ENCODE assay signal across 8 cellular contexts in genomic region chr16:88634141-88634993, GRCh38. TPM values are rescaled to one million over a fixed set of nuclear protein-coding genes. Genes with fewer than 3 reads are reported as not detected.
DNase-seq lines count a peak whose midpoint lies in the region; ATAC-seq, FAIRE-seq and TF ChIP-seq lines count a peak whose summit lies in the region.

No MANE protein-coding gene starts in this region.

- H3K27ac ChIP-seq in RWPE2 (ENCODE audit: poor library complexity, severe bottlenecking) (no peak overlapping the region), GM12878 (ENCODE audit: control insufficient read depth, insufficient read depth) (peak overlapping the region; percentile 52; the same call in 1 of the 2 replicates), keratinocyte (ENCODE audit: control insufficient read depth, insufficient read depth, low read length) (no peak overlapping the region)

- no peak overlapping the region for H3K27ac Mint-ChIP-seq in HFFc6

- no peaks in the 10 kb centered on the region for H3K36me3 Mint-ChIP-seq in HFFc6 (ENCODE audit: low read depth)

- TF ChIP-seq RAD21 in GM12878 (IDR thresholded peaks at IDR 0.05; ENCODE audit: insufficient read depth, low read depth, low read length), result no peak

- peak; percentile 47; the same call in 1 of the 2 replicates for TF ChIP-seq POLR2A in GM12878 (IDR thresholded peaks at IDR 0.05; ENCODE audit: low read depth, low read length)

- POLR2A ChIA-PET in GM12878 (lab: Charles Lee), result no interaction called here

- ATAC-seq in RWPE2 (ENCODE audit: low read depth) (peak; percentile 36; the same call in 2 of the 3 replicates), GM12878 (peak; percentile 74)

- peak overlapping the region; percentile 47; the same call in 1 of the 2 replicates for H3K4me3 Mint-ChIP-seq in HFFc6

- H3K9me3 ChIP-seq in RWPE2 (ENCODE audit: severe bottlenecking) (no peaks in the 10 kb centered on the region), GM12878 (replicated peaks; ENCODE audit: control insufficient read depth, insufficient read depth, low read length) (no peaks in the 10 kb centered on the region; the same call in 2 of the 3 replicates), keratinocyte (ENCODE audit: control insufficient read depth, low read depth, low read length) (no peaks in the 10 kb centered on the region)

- H3K9me3 Mint-ChIP-seq in HFFc6, result no peaks in the 10 kb centered on the region

- in situ Hi-C loops in GM12878 (cut with MboI), result no loop called here

- H3K4me2 ChIP-seq in GM12878 (ENCODE audit: control insufficient read depth, insufficient read depth) (peak overlapping the region; percentile 99), keratinocyte (ENCODE audit: control insufficient read depth, extremely low read depth, insufficient read depth, low read depth, low read length) (peak overlapping the region; percentile 71)

- FAIRE-seq in GM12878 (lab: Jason Lieb, UNC) (peak; percentile 38), keratinocyte (lab: Jason Lieb, UNC) (no peak)

- H3K27me3 ChIP-seq in RWPE2 (ENCODE audit: insufficient read depth, poor library complexity, severe bottlenecking) (peaks cover 19% of the 10 kb centered on the region), GM12878 (replicated peaks in 1 of 2; ENCODE audit: control insufficient read depth in 2 of 2, insufficient read depth in 2 of 2, low read length in 1 of 2) (peaks cover 6 to 11% of the 10 kb centered on the region in 2 experiments; a peak in 2 of 4 replicates), keratinocyte (ENCODE audit: control insufficient read depth, extremely low read depth, insufficient read depth, low read length) (peaks cover 38% of the 10 kb centered on the region)

- peaks cover 8% of the 10 kb centered on the region for H3K27me3 Mint-ChIP-seq in HFFc6 (ENCODE audit: insufficient read depth)

- CTCF ChIA-PET in GM12878 (lab: Yijun Ruan, JAX), result interaction anchor here (0.8 to 1.9 kb wide), 7 partner anchors 11 to 191 kb away, joined by 3 to 6 read pairs (median 4); partner anchors contain the start of gene ZC3H18

- peak; percentile 30 to 36; a peak in 1 of 4 replicates for TF ChIP-seq EP300 in GM12878 (IDR thresholded peaks at IDR 0.05; ENCODE audit: borderline replicate concordance in 1 of 2, control insufficient read depth in 1 of 2, low read depth in 2 of 2, low read length in 2 of 2)

- H4K20me1 ChIP-seq in GM12878 (ENCODE audit: control insufficient read depth, insufficient read depth) (no peaks in the 10 kb centered on the region; the same call in 1 of the 2 replicates), keratinocyte (ENCODE audit: control insufficient read depth, extremely low read depth, insufficient read depth, low read length) (peaks cover 6% of the 10 kb centered on the region)

- dilution Hi-C loops in keratinocyte (cut with MboI; ENCODE audit: extremely low pct_ligation_motif_present, low sequenced_read_pairs), result no loop called here

- no peaks in the 10 kb centered on the region for H3K4me1 ChIP-seq in RWPE2 (ENCODE audit: insufficient read depth, poor library complexity, severe bottlenecking)
- H3K4me1 ChIP-seq in GM12878 (ENCODE audit: control insufficient read depth, insufficient read depth, low read length), result peaks cover 29% of the 10 kb centered on the region
- peaks cover 18% of the 10 kb centered on the region for H3K4me1 ChIP-seq in keratinocyte (ENCODE audit: control insufficient read depth, extremely low read depth, insufficient read depth, low read length)

- SMC1A ChIA-PET in GM12878 (lab: Charles Lee; ENCODE audit: uncharacterized antibody, unreplicated experiment), result interaction anchor here (0.6 to 1.1 kb wide), 3 partner anchors 66 to 891 kb away, joined by 3 read pairs; no protein-coding TSS in a partner anchor

- H3K79me2 ChIP-seq in GM12878 (ENCODE audit: control insufficient read depth, insufficient read depth, low read length) (no peaks in the 10 kb centered on the region), keratinocyte (ENCODE audit: control insufficient read depth, insufficient read depth, low read length) (no peaks in the 10 kb centered on the region)

- TF ChIP-seq CTCF in GM12864 (IDR thresholded peaks at IDR 0.05; ENCODE audit: low read depth, low read length, missing control alignments) (no peak), HFFc6 (IDR thresholded peaks at IDR 0.05) (no peak), RWPE2 (IDR thresholded peaks at IDR 0.05; ENCODE audit: poor library complexity, severe bottlenecking) (no peak), GM12878 (IDR thresholded peaks at IDR 0.05 in 2 of 3, conservative IDR thresholded peaks at IDR 0.05 in 1 of 3; ENCODE audit: control insufficient read depth in 2 of 3, extremely low read depth in 1 of 3, insufficient read depth in 1 of 3, low read depth in 3 of 3, low read length in 3 of 3) (no peak), keratinocyte (optimal IDR thresholded peaks at IDR 0.05 in 1 of 3, IDR thresholded peaks at IDR 0.05 in 1 of 3, conservative IDR thresholded peaks at IDR 0.05 in 1 of 3; ENCODE audit: extremely low read depth in 1 of 3, insufficient read depth in 2 of 3, low read length in 3 of 3) (no peak)

- BruUV-seq in GM12878 (replicated peaks; lab: Mats Ljungman, UMichigan), result no TSS peak

- H3K4me3 ChIP-seq in GM12864 (ENCODE audit: low read depth, low read length), result peak overlapping the region; percentile 55
- peak overlapping the region; percentile 11 for H3K4me3 ChIP-seq in RWPE2 (ENCODE audit: severe bottlenecking)
- H3K4me3 ChIP-seq in GM12878, result peak overlapping the region; percentile 95
- H3K4me3 ChIP-seq in keratinocyte (ENCODE audit: control insufficient read depth in 2 of 3, extremely low read depth in 1 of 3, insufficient read depth in 2 of 3, low read depth in 1 of 3, low read length in 3 of 3), result peak overlapping the region; percentile 28 to 57 (median 40)

- H3K36me3 ChIP-seq in RWPE2 (ENCODE audit: low read depth) (peaks cover 19% of the 10 kb centered on the region), GM12878 (ENCODE audit: control insufficient read depth in 2 of 2, insufficient read depth in 2 of 2, low read length in 1 of 2) (peaks cover 0 to 16% of the 10 kb centered on the region in 2 experiments; a peak in 3 of 4 replicates), keratinocyte (ENCODE audit: control insufficient read depth in 2 of 2, extremely low read depth in 1 of 2, insufficient read depth in 2 of 2, low read length in 2 of 2) (peaks cover 0 to 14% of the 10 kb centered on the region in 2 experiments)

- H2AFZ ChIP-seq in GM12878 (ENCODE audit: control insufficient read depth, low read depth, low read length) (peak overlapping the region; percentile 80), keratinocyte (ENCODE audit: control insufficient read depth, low read length) (no peak overlapping the region)

- no peaks in the 10 kb centered on the region for H3K9me1 ChIP-seq in keratinocyte (ENCODE audit: control insufficient read depth, extremely low read depth, insufficient read depth, low read length)

- intact Hi-C loops in GM12878 (cut with micrococcal nuclease; ENCODE audit: unreplicated experiment), result no loop called here

- RAD21 ChIA-PET in GM12878 (lab: Charles Lee; ENCODE audit: unreplicated experiment), result interaction anchor here (1.5 kb wide), 1 partner anchor 15 kb away, joined by 6 read pairs; no protein-coding TSS in a partner anchor

- WGBS in GM12878 (ENCODE audit: insufficient coverage, insufficient replicate concordance, low lambda C conversion rate, missing lambda C conversion rate), result 1% methylated on average over 73 of the region's 82 CpGs

- DNase-seq in GM12864 (ENCODE audit: low read depth), result no peak
- no peak for DNase-seq in HFFc6
- DNase-seq in RWPE2 (ENCODE audit: low spot score), result no peak
- peak; percentile 45 for DNase-seq in GM12878 (ENCODE audit: low read depth, low spot score)
- no peak for DNase-seq in keratinocyte (ENCODE audit: low read depth, low spot score)
- DNase-seq in stimulated activated CD8-positive, alpha-beta memory T cell treated with anti-CD3 and anti-CD28 coated beads, Interleukin-4, amount 100 ng/mL, for 48 hours, result peak; percentile 74
- no peak for DNase-seq in NCI-H2029 (lab: John Stamatoyannopoulos, UW)
- DNase-seq in LoVo (ENCODE audit: low spot score), result no peak

- peaks cover 17% of the 10 kb centered on the region for H3K4me1 Mint-ChIP-seq in HFFc6 (ENCODE audit: low read depth)

- peak overlapping the region; percentile 44 for H3K9ac ChIP-seq in GM12878 (ENCODE audit: control insufficient read depth, insufficient read depth, low read length)
- H3K9ac ChIP-seq in keratinocyte (ENCODE audit: control insufficient read depth, extremely low read depth, insufficient read depth, low read length), result peak overlapping the region; percentile 47

RNA-seq across cellular contexts. Expression of gene IL17C, which starts 4.0 kb away (rescaled TPM):
- not detected for total RNA-seq in HFFc6 (2021; fragmentation: NEBNext Ultra II Directional; extraction: Animal tissue kit (Norgen Biotek cat#: 25700))
- total RNA-seq in GM12878 (2013; cell fraction: nucleolus; rRNA removed), result not detected in 2 replicates
- total RNA-seq in GM12878 (2014; rRNA removed) (not detected in 2 replicates), GM12878 (2014; rRNA removed; fragmentation: Illumina TruSeq; extraction: Trizol) (not detected in 2 replicates), GM12878 (2021) (not detected in 2 replicates)
- polyA plus RNA-seq in GM12878 (2011; ENCODE audit: low read depth), result not detected
- polyA plus RNA-seq in GM12878 (2011; rRNA removed) (not detected in 2 replicates), GM12878 (2014; fragmentation: Illumina TruSeq; extraction: Trizol) (not detected in 2 replicates), GM12878 (2014; fragmentation: Nextera tagmentation; extraction: Ambion mirVana) (not detected), GM12878 (2014; rRNA removed) (0.33 TPM in 1 of 2 replicates, not detected in the other), GM12878 (2016; fragmentation: Nextera tagmentation; extraction: Ambion mirVana) (not detected), keratinocyte (not detected in 3 replicates)
- polyA plus RNA-seq in GM12878 (2011; cell fraction: cytosol; rRNA removed), result 0.08 and 0.10 TPM in 2 replicates
- 0.31 and 0.55 TPM in 2 replicates for polyA plus RNA-seq in GM12878 (2011; cell fraction: nucleus; rRNA removed)
- polyA plus RNA-seq in GM12878 (2012), result 0.26 and 0.32 TPM in 2 replicates
- polyA minus RNA-seq in GM12878 (2011; rRNA and poly(A)+ RNA removed), result not detected in 2 replicates
- not detected in 2 replicates for polyA minus RNA-seq in GM12878 (2011; cell fraction: cytosol; rRNA and poly(A)+ RNA removed)
- polyA minus RNA-seq in GM12878 (2011; cell fraction: nucleus; rRNA and poly(A)+ RNA removed), result not detected in 2 replicates
- not detected for polyA plus RNA-seq in keratinocyte (2011; ENCODE audit: low read depth)
- not detected in 2 replicates for polyA plus RNA-seq in keratinocyte (2011; cell fraction: cytosol; rRNA removed)
- polyA plus RNA-seq in keratinocyte (2011; cell fraction: nucleus; rRNA removed), result 0.11 and 0.24 TPM in 2 replicates
- polyA plus RNA-seq in keratinocyte (2012; ENCODE audit: low replicate concordance), result not detected in 2 replicates
- polyA minus RNA-seq in keratinocyte, result not detected in 3 replicates
- polyA minus RNA-seq in keratinocyte (2011; cell fraction: cytosol; rRNA and poly(A)+ RNA removed), result not detected
- polyA minus RNA-seq in keratinocyte (2011; cell fraction: nucleus; rRNA and poly(A)+ RNA removed), result not detected in 2 replicates

RNA-seq across cellular contexts. Expression of gene CYBA, which starts 16.5 kb away (rescaled TPM):
- total RNA-seq in HFFc6 (2021; fragmentation: NEBNext Ultra II Directional; extraction: Animal tissue kit (Norgen Biotek cat#: 25700)), result 100 to 1,000 TPM in 2 of 6 experiments, 10 to 100 TPM in 4; 29.0 to 228 (median 36.9) TPM
- 178 and 189 TPM in 2 replicates for total RNA-seq in GM12878 (2013; cell fraction: nucleolus; rRNA removed)
- total RNA-seq in GM12878 (2014; rRNA removed) (531 and 598 TPM in 2 replicates), GM12878 (2014; rRNA removed; fragmentation: Illumina TruSeq; extraction: Trizol) (114 and 132 TPM in 2 replicates), GM12878 (2021) (373 and 384 TPM in 2 replicates)
- 92.9 TPM for polyA plus RNA-seq in GM12878 (2011; ENCODE audit: low read depth)
- polyA plus RNA-seq in GM12878 (2011; rRNA removed) (29.3 and 78.7 TPM in 2 replicates), GM12878 (2014; fragmentation: Illumina TruSeq; extraction: Trizol) (7.9 and 53.2 TPM in 2 replicates), GM12878 (2014; fragmentation: Nextera tagmentation; extraction: Ambion mirVana) (under 1 TPM; 0.55 to 0.66 TPM), GM12878 (2014; rRNA removed) (551 and 668 TPM in 2 replicates), GM12878 (2016; fragmentation: Nextera tagmentation; extraction: Ambion mirVana) (100 to 1,000 TPM; 462 to 477 TPM), keratinocyte (4.4 to 22.7 TPM (median 7.7 TPM) in 3 replicates)
- 257 and 379 TPM in 2 replicates for polyA plus RNA-seq in GM12878 (2011; cell fraction: cytosol; rRNA removed)
- 417 and 477 TPM in 2 replicates for polyA plus RNA-seq in GM12878 (2011; cell fraction: nucleus; rRNA removed)
- polyA plus RNA-seq in GM12878 (2012), result 413 and 478 TPM in 2 replicates
- polyA minus RNA-seq in GM12878 (2011; rRNA and poly(A)+ RNA removed), result 55.5 and 207 TPM in 2 replicates
- 88.6 and 114 TPM in 2 replicates for polyA minus RNA-seq in GM12878 (2011; cell fraction: cytosol; rRNA and poly(A)+ RNA removed)
- polyA minus RNA-seq in GM12878 (2011; cell fraction: nucleus; rRNA and poly(A)+ RNA removed), result 55.1 and 94.4 TPM in 2 replicates
- 0.57 TPM for polyA plus RNA-seq in keratinocyte (2011; ENCODE audit: low read depth)
- 4.6 and 19.9 TPM in 2 replicates for polyA plus RNA-seq in keratinocyte (2011; cell fraction: cytosol; rRNA removed)
- 14.9 and 28.4 TPM in 2 replicates for polyA plus RNA-seq in keratinocyte (2011; cell fraction: nucleus; rRNA removed)
- 3.4 and 14.6 TPM in 2 replicates for polyA plus RNA-seq in keratinocyte (2012; ENCODE audit: low replicate concordance)
- polyA minus RNA-seq in keratinocyte, result 3.8 to 15.7 TPM (median 7.3 TPM) in 3 replicates
- polyA minus RNA-seq in keratinocyte (2011; cell fraction: cytosol; rRNA and poly(A)+ RNA removed), result 40.9 TPM
- 13.5 and 14.9 TPM in 2 replicates for polyA minus RNA-seq in keratinocyte (2011; cell fraction: nucleus; rRNA and poly(A)+ RNA removed)

RNA-seq across cellular contexts. Expression of gene MVD, which starts 28.5 kb away (rescaled TPM):
- total RNA-seq in HFFc6 (2021; fragmentation: NEBNext Ultra II Directional; extraction: Animal tissue kit (Norgen Biotek cat#: 25700)), result 10 to 100 TPM; 21.1 to 28.0 (median 24.0) TPM
- 81.8 and 88.4 TPM in 2 replicates for total RNA-seq in GM12878 (2013; cell fraction: nucleolus; rRNA removed)
- total RNA-seq in GM12878 (2014; rRNA removed) (101 and 104 TPM in 2 replicates), GM12878 (2014; rRNA removed; fragmentation: Illumina TruSeq; extraction: Trizol) (45.0 and 50.0 TPM in 2 replicates), GM12878 (2021) (132 and 147 TPM in 2 replicates)
- 21.0 TPM for polyA plus RNA-seq in GM12878 (2011; ENCODE audit: low read depth)
- polyA plus RNA-seq in GM12878 (2011; rRNA removed) (15.5 and 41.4 TPM in 2 replicates), GM12878 (2014; fragmentation: Illumina TruSeq; extraction: Trizol) (8.4 and 28.9 TPM in 2 replicates), GM12878 (2014; fragmentation: Nextera tagmentation; extraction: Ambion mirVana) (1 to 10 TPM; 5.0 to 6.8 TPM), GM12878 (2014; rRNA removed) (80.1 and 95.9 TPM in 2 replicates), GM12878 (2016; fragmentation: Nextera tagmentation; extraction: Ambion mirVana) (10 to 100 TPM; 80.5 to 85.4 TPM), keratinocyte (59.6 to 85.7 TPM (median 70.6 TPM) in 3 replicates)
- 53.9 and 79.5 TPM in 2 replicates for polyA plus RNA-seq in GM12878 (2011; cell fraction: cytosol; rRNA removed)
- polyA plus RNA-seq in GM12878 (2011; cell fraction: nucleus; rRNA removed), result 293 and 318 TPM in 2 replicates
- 91.8 and 107 TPM in 2 replicates for polyA plus RNA-seq in GM12878 (2012)
- polyA minus RNA-seq in GM12878 (2011; rRNA and poly(A)+ RNA removed), result 18.5 and 44.7 TPM in 2 replicates
- 25.0 and 33.1 TPM in 2 replicates for polyA minus RNA-seq in GM12878 (2011; cell fraction: cytosol; rRNA and poly(A)+ RNA removed)
- polyA minus RNA-seq in GM12878 (2011; cell fraction: nucleus; rRNA and poly(A)+ RNA removed), result 39.9 and 52.2 TPM in 2 replicates
- 6.2 TPM for polyA plus RNA-seq in keratinocyte (2011; ENCODE audit: low read depth)
- polyA plus RNA-seq in keratinocyte (2011; cell fraction: cytosol; rRNA removed), result 27.1 and 81.7 TPM in 2 replicates
- 85.4 and 108 TPM in 2 replicates for polyA plus RNA-seq in keratinocyte (2011; cell fraction: nucleus; rRNA removed)
- 29.7 and 186 TPM in 2 replicates for polyA plus RNA-seq in keratinocyte (2012; ENCODE audit: low replicate concordance)
- 29.4 to 82.0 TPM (median 32.6 TPM) in 3 replicates for polyA minus RNA-seq in keratinocyte
- polyA minus RNA-seq in keratinocyte (2011; cell fraction: cytosol; rRNA and poly(A)+ RNA removed), result 113 TPM
- 43.2 and 50.2 TPM in 2 replicates for polyA minus RNA-seq in keratinocyte (2011; cell fraction: nucleus; rRNA and poly(A)+ RNA removed)

RNA-seq across cellular contexts. Expression of gene SNAI3, which starts 51.9 kb away (rescaled TPM):
- total RNA-seq in HFFc6 (2021; fragmentation: NEBNext Ultra II Directional; extraction: Animal tissue kit (Norgen Biotek cat#: 25700)), result not detected
- total RNA-seq in GM12878 (2013; cell fraction: nucleolus; rRNA removed), result 2.4 and 3.1 TPM in 2 replicates
- total RNA-seq in GM12878 (2014; rRNA removed) (4.7 and 6.5 TPM in 2 replicates), GM12878 (2014; rRNA removed; fragmentation: Illumina TruSeq; extraction: Trizol) (1.2 and 1.7 TPM in 2 replicates), GM12878 (2021) (5.7 and 7.4 TPM in 2 replicates)
- polyA plus RNA-seq in GM12878 (2011; ENCODE audit: low read depth), result 1.5 TPM
- polyA plus RNA-seq in GM12878 (2011; rRNA removed) (0.53 and 1.5 TPM in 2 replicates), GM12878 (2014; fragmentation: Illumina TruSeq; extraction: Trizol) (0.10 and 1.4 TPM in 2 replicates), GM12878 (2014; fragmentation: Nextera tagmentation; extraction: Ambion mirVana) (under 1 TPM; 0.21 to 0.26 TPM), GM12878 (2014; rRNA removed) (4.3 and 6.6 TPM in 2 replicates), GM12878 (2016; fragmentation: Nextera tagmentation; extraction: Ambion mirVana) (1 to 10 TPM; 6.2 to 7.1 TPM), keratinocyte (not detected in 3 replicates)
- 2.0 and 3.2 TPM in 2 replicates for polyA plus RNA-seq in GM12878 (2011; cell fraction: cytosol; rRNA removed)
- 4.2 TPM in 2 replicates for polyA plus RNA-seq in GM12878 (2011; cell fraction: nucleus; rRNA removed)
- 2.6 and 2.8 TPM in 2 replicates for polyA plus RNA-seq in GM12878 (2012)
- 1.1 and 2.2 TPM in 2 replicates for polyA minus RNA-seq in GM12878 (2011; rRNA and poly(A)+ RNA removed)
- polyA minus RNA-seq in GM12878 (2011; cell fraction: cytosol; rRNA and poly(A)+ RNA removed), result 2.3 and 2.4 TPM in 2 replicates
- 0.97 and 2.1 TPM in 2 replicates for polyA minus RNA-seq in GM12878 (2011; cell fraction: nucleus; rRNA and poly(A)+ RNA removed)
- polyA plus RNA-seq in keratinocyte (2011; ENCODE audit: low read depth), result not detected
- not detected in 2 replicates for polyA plus RNA-seq in keratinocyte (2011; cell fraction: cytosol; rRNA removed)
- not detected in 2 replicates for polyA plus RNA-seq in keratinocyte (2011; cell fraction: nucleus; rRNA removed)
- polyA plus RNA-seq in keratinocyte (2012; ENCODE audit: low replicate concordance), result 0.11 TPM in 2 replicates
- not detected in 3 replicates for polyA minus RNA-seq in keratinocyte
- polyA minus RNA-seq in keratinocyte (2011; cell fraction: cytosol; rRNA and poly(A)+ RNA removed), result not detected
- polyA minus RNA-seq in keratinocyte (2011; cell fraction: nucleus; rRNA and poly(A)+ RNA removed), result not detected in 2 replicates

Comparison
In these comparisons a context has a peak if more than half of its experiments do, and no peak if none do; other contexts are left out.
1. DNase-seq: peak in GM12878 (single experiment) and stimulated activated CD8-positive, alpha-beta memory T cell treated with anti-CD3 and anti-CD28 coated beads, Interleukin-4, amount 100 ng/mL, for 48 hours (single experiment); none in GM12864 (single experiment), HFFc6 (single experiment), RWPE2 (single experiment), keratinocyte (single experiment), NCI-H2029 (single experiment) and LoVo (single experiment).
2. H3K4me3 ChIP-seq: peak in every context shown above with its lines; median percentile 95 in GM12878; 55 in GM12864; 40 in keratinocyte; 11 in RWPE2.